ENCODE assay signal across 32 cellular contexts in genomic region chr5:131418846-131419245, GRCh38.
"Had no signal": no experiment of that assay in that cellular context is flagged by ENCODE, and none has a peak within 500 bp of the region (broad histone marks: within the 10 kb centered on the region; RNA-seq: fewer than 3 reads in every experiment).

No MANE protein-coding gene starts in this region.

- ATAC-seq: activated CD4-positive, alpha-beta T cell treated with anti-CD3 and anti-CD28 coated beads for 36 hours; activated CD4-positive, CD25-positive, alpha-beta regulatory T cell treated with anti-CD3 and anti-CD28 coated beads, Interleukin-2, amount 50 U/mL, for 24 hours; activated CD8-positive, alpha-beta memory T cell treated with anti-CD3 and anti-CD28 coated beads, Interleukin-2, amount 10 ng/mL, durations not matched to agents 7 days and 5 days; Panc1; SK-N-SH treated with all-trans-retinoic acid at 6 μM for 48 hours; T-cell had no signal

- FAIRE-seq: bronchial epithelial cell had no signal

- H3K9me3 Mint-ChIP-seq: activated CD4-positive, alpha-beta memory T cell treated with anti-CD3 and anti-CD28 coated beads for 36 hours; activated naive CD8-positive, alpha-beta T cell treated with anti-CD3 and anti-CD28 coated beads, Interleukin-2, amount 10 ng/mL, durations not matched to agents 7 days and 5 days; brain; T-cell had no signal

- H3K4me1 ChIP-seq: adrenal gland had no signal

- H3K4me3 Mint-ChIP-seq: activated CD4-positive, alpha-beta memory T cell treated with anti-CD3 and anti-CD28 coated beads for 36 hours; activated CD4-positive, alpha-beta T cell treated with anti-CD3 and anti-CD28 coated beads for 36 hours; activated CD8-positive, alpha-beta memory T cell treated with anti-CD3 and anti-CD28 coated beads, Interleukin-2, amount 10 ng/mL, durations not matched to agents 7 days and 5 days; activated naive CD8-positive, alpha-beta T cell treated with anti-CD3 and anti-CD28 coated beads, Interleukin-2, amount 10 ng/mL, durations not matched to agents 7 days and 5 days; brain; T-cell had no signal

- DNase-seq: activated CD4-positive, alpha-beta memory T cell treated with anti-CD3 and anti-CD28 coated beads for 36 hours; activated CD4-positive, alpha-beta T cell treated with anti-CD3 and anti-CD28 coated beads for 36 hours; activated CD4-positive, alpha-beta T cell treated with anti-CD3 and anti-CD28 coated beads, Interleukin-2, amount 50 U/mL, for 1 hour; activated CD8-positive, alpha-beta memory T cell treated with anti-CD3 and anti-CD28 coated beads for 24 hours; activated CD8-positive, alpha-beta memory T cell treated with anti-CD3 and anti-CD28 coated beads, Interleukin-2, amount 10 ng/mL, durations not matched to agents 7 days and 5 days; activated CD8-positive, alpha-beta memory T cell treated with anti-CD3 and anti-CD28 coated beads, Interleukin-2, amount 50 U/mL, for 48 hours; activated effector memory CD4-positive, alpha-beta T cell treated with anti-CD3 and anti-CD28 coated beads, Interleukin-2, amount 50 U/mL, for 16 hours; activated naive CD4-positive, alpha-beta T cell; activated naive CD4-positive, alpha-beta T cell treated with anti-CD3 and anti-CD28 coated beads, Interleukin-2, amount 50 U/mL, for 16 hours; activated naive CD8-positive, alpha-beta T cell treated with anti-CD3 and anti-CD28 coated beads, Interleukin-2, amount 10 ng/mL, durations not matched to agents 7 days and 5 days; activated T-cell treated with anti-CD3 and anti-CD28 coated beads, Interleukin-2, amount 50 U/mL, for 48 hours; adrenal gland; anterior cingulate cortex; caudate nucleus; cerebellar nuclear complex; NCI-H1092 treated with DMSO at 0.1 percent for 48 hours; NCI-H1417 treated with DMSO at 0.1 percent for 48 hours; NCI-H187 treated with DMSO at 0.1 percent for 48 hours; NCI-H2081; NCI-H2171 treated with DMSO at 0.1 percent for 48 hours; NCI-H2227 treated with DMSO at 0.1 percent for 48 hours; NCI-H446; NCI-H524; RPMI8226; SIG-M5; T-cell; T1000 had no signal

- H3K4me3 ChIP-seq: adrenal gland had no signal

- H3K27ac ChIP-seq: adrenal gland had no signal

- H3K27ac Mint-ChIP-seq: activated naive CD8-positive, alpha-beta T cell treated with anti-CD3 and anti-CD28 coated beads, Interleukin-2, amount 10 ng/mL, durations not matched to agents 7 days and 5 days had no signal

- H3K27me3 Mint-ChIP-seq: activated CD4-positive, alpha-beta memory T cell treated with anti-CD3 and anti-CD28 coated beads for 36 hours; activated CD4-positive, alpha-beta T cell treated with anti-CD3 and anti-CD28 coated beads for 36 hours; activated CD8-positive, alpha-beta memory T cell treated with anti-CD3 and anti-CD28 coated beads, Interleukin-2, amount 10 ng/mL, durations not matched to agents 7 days and 5 days; activated naive CD8-positive, alpha-beta T cell treated with anti-CD3 and anti-CD28 coated beads, Interleukin-2, amount 10 ng/mL, durations not matched to agents 7 days and 5 days; brain; T-cell had no signal

- H3K27me3 ChIP-seq: adrenal gland had no signal

- H3K9me3 ChIP-seq: adrenal gland had no signal
